Comparison of ENCODE assay signal across 2 cellular contexts in the genomic region with DNA sequence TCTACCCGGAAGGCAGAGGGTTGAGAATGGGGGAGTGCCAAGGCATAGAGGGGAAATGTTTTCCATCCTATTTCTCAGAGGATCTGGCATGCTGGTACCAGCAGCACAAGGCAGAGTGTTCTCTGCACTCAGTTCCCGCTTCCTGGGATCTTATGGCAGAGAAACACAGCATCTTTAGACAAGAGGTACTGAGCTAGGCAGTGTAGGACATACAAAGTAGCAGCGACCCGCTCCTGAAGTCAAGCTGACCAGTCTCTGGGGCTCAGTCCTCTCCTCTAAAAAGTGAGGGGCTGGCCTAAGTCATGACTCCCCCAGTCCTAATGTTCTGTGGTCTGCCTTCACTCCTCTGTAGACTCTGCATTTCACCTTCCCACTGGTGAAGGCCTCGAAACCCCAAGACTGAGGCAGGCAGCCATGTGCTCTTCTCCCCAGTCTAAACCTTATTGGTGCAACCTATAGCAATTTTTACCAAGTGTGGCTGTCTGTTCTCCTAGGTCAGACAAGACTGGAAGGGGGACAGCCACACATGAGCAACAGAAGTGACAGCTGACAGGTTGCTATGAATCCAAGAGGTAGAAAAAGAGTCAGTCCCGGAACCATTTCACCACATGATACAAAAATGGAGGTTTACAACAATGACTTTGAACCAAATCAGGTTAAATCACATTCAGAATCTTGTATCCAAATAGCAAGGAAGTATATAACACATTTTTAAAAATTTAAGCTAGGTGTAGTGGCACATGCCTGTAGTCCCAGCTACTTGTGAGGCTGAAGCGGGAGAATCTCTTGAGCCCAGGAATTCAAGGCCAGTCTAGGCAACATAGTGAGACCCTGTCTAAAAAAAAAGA.
TF ChIP-seq lines count a peak whose summit lies in the region.

No MANE protein-coding gene starts in this region.

TF ChIP-seq in IMR-90, 13 proteins besides CTCF, POLR2A, EP300 and RAD21:
- TF ChIP-seq RCOR1 (IDR thresholded peaks at IDR 0.05; ENCODE audit: insufficient replicate concordance, low read length) (no peak), MAFK (IDR thresholded peaks at IDR 0.05; ENCODE audit: low read depth, low read length) (no peak), BHLHE40 (IDR thresholded peaks at IDR 0.05; ENCODE audit: low read depth, low read length) (no peak), RFX5 (IDR thresholded peaks at IDR 0.05; ENCODE audit: low read depth, low read length) (no peak), NFE2L2 (IDR thresholded peaks at IDR 0.05; ENCODE audit: low read depth, low read length) (no peak), FOS (IDR thresholded peaks at IDR 0.05; ENCODE audit: low read depth, low read length) (no peak), CEBPB (IDR thresholded peaks at IDR 0.05; ENCODE audit: low read depth, low read length) (no peak), SMC3 (IDR thresholded peaks at IDR 0.05; ENCODE audit: low read depth, low read length) (no peak), MXI1 (IDR thresholded peaks at IDR 0.05; ENCODE audit: borderline replicate concordance, low read depth, low read length) (no peak), CHD1 (IDR thresholded peaks at IDR 0.05; ENCODE audit: low read depth, low read length) (no peak)
- TF ChIP-seq, protein P1, sequence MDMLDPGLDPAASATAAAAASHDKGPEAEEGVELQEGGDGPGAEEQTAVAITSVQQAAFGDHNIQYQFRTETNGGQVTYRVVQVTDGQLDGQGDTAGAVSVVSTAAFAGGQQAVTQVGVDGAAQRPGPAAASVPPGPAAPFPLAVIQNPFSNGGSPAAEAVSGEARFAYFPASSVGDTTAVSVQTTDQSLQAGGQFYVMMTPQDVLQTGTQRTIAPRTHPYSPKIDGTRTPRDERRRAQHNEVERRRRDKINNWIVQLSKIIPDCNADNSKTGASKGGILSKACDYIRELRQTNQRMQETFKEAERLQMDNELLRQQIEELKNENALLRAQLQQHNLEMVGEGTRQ (IDR thresholded peaks at IDR 0.05; ENCODE audit: low read depth, low read length): no peak
- TF ChIP-seq, protein P2, sequence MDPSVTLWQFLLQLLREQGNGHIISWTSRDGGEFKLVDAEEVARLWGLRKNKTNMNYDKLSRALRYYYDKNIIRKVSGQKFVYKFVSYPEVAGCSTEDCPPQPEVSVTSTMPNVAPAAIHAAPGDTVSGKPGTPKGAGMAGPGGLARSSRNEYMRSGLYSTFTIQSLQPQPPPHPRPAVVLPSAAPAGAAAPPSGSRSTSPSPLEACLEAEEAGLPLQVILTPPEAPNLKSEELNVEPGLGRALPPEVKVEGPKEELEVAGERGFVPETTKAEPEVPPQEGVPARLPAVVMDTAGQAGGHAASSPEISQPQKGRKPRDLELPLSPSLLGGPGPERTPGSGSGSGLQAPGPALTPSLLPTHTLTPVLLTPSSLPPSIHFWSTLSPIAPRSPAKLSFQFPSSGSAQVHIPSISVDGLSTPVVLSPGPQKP (IDR thresholded peaks at IDR 0.05; ENCODE audit: borderline replicate concordance, low read depth, low read length): no peak

TF ChIP-seq in K562, 482 proteins besides CTCF, POLR2A, EP300 and RAD21 (continues in another document):
- TF ChIP-seq MEIS2 (IDR thresholded peaks at IDR 0.05; ENCODE audit: partially characterized antibody) (no peak), MYC (IDR thresholded peaks at IDR 0.05; ENCODE audit: low read depth, low read length) (peak; percentile 83), MYC (CRISPR knock-in tag; IDR thresholded peaks at IDR 0.05; ENCODE audit: borderline replicate concordance, low read depth) (peak; percentile 76; the same call in 1 of the 2 replicates), YY1 (IDR thresholded peaks at IDR 0.05; ENCODE audit: borderline replicate concordance in 1 of 3, control insufficient read depth in 1 of 3, extremely low read depth in 1 of 3, insufficient read depth in 3 of 3, insufficient read length in 1 of 3, insufficient replicate concordance in 2 of 3, low read depth in 1 of 3, low read length in 2 of 3) (peak in 1 of 3 experiments; percentile 13), TCF7L2 (IDR thresholded peaks at IDR 0.05; ENCODE audit: low read depth, low read length) (no peak), FOXJ3 (CRISPR knock-in tag; IDR thresholded peaks at IDR 0.05) (no peak), TFAM (CRISPR knock-in tag; conservative IDR thresholded peaks at IDR 0.05) (no peak), ZFP36 (IDR thresholded peaks at IDR 0.05; ENCODE audit: low read depth, low read length, partially characterized antibody) (no peak), POLR2G (IDR thresholded peaks at IDR 0.05; ENCODE audit: low read depth, low read length) (no peak), BMI1 (IDR thresholded peaks at IDR 0.05; ENCODE audit: low read length) (no peak), MIER1 (IDR thresholded peaks at IDR 0.05; ENCODE audit: low read depth) (no peak), DMBX1 (CRISPR knock-in tag; IDR thresholded peaks at IDR 0.05; ENCODE audit: borderline replicate concordance) (peak; percentile 25; the same call in 1 of the 2 replicates), RBM39 (optimal IDR thresholded peaks at IDR 0.05; ENCODE audit: low read depth, low read length) (peak; percentile 48), ZNF668 (CRISPR knock-in tag; IDR thresholded peaks at IDR 0.05) (no peak), NFRKB (IDR thresholded peaks at IDR 0.05; ENCODE audit: low read depth) (0 out of 2 replicates have a peak, but pooled peaks have one; percentile 12), ZNF311 (CRISPR knock-in tag; IDR thresholded peaks at IDR 0.05) (peak; percentile 24; the same call in 1 of the 2 replicates), ZNF175 (CRISPR knock-in tag; IDR thresholded peaks at IDR 0.05; ENCODE audit: low read depth) (peak; percentile 56; the same call in 1 of the 2 replicates), ZNF41 (CRISPR knock-in tag; conservative IDR thresholded peaks at IDR 0.05) (no peak), ZSCAN29 (IDR thresholded peaks at IDR 0.05) (no peak), ZFP30 (CRISPR knock-in tag; IDR thresholded peaks at IDR 0.05; ENCODE audit: borderline replicate concordance) (no peak), EP400 (IDR thresholded peaks at IDR 0.05) (peak; percentile 60), WHSC1 (IDR thresholded peaks at IDR 0.05; ENCODE audit: low read length) (no peak)
- TF ChIP-seq, protein P3, sequence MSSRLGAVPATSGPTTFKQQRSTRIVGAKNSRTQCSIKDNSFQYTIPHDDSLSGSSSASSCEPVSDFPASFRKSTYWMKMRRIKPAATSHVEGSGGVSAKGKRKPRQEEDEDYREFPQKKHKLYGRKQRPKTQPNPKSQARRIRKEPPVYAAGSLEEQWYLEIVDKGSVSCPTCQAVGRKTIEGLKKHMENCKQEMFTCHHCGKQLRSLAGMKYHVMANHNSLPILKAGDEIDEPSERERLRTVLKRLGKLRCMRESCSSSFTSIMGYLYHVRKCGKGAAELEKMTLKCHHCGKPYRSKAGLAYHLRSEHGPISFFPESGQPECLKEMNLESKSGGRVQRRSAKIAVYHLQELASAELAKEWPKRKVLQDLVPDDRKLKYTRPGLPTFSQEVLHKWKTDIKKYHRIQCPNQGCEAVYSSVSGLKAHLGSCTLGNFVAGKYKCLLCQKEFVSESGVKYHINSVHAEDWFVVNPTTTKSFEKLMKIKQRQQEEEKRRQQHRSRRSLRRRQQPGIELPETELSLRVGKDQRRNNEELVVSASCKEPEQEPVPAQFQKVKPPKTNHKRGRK (tag; IDR thresholded peaks at IDR 0.05): no peak
- TF ChIP-seq, protein P4, sequence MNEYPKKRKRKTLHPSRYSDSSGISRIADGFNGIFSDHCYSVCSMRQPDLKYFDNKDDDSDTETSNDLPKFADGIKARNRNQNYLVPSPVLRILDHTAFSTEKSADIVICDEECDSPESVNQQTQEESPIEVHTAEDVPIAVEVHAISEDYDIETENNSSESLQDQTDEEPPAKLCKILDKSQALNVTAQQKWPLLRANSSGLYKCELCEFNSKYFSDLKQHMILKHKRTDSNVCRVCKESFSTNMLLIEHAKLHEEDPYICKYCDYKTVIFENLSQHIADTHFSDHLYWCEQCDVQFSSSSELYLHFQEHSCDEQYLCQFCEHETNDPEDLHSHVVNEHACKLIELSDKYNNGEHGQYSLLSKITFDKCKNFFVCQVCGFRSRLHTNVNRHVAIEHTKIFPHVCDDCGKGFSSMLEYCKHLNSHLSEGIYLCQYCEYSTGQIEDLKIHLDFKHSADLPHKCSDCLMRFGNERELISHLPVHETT (CRISPR knock-in tag; conservative IDR thresholded peaks at IDR 0.05 in 1 of 2, IDR thresholded peaks at IDR 0.05 in 1 of 2): 0 out of 4 replicates have a peak, but pooled peaks of 1 of the 2 experiments have one; percentile 22
- TF ChIP-seq, protein P5, sequence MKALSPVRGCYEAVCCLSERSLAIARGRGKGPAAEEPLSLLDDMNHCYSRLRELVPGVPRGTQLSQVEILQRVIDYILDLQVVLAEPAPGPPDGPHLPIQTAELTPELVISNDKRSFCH (CRISPR knock-in tag; IDR thresholded peaks at IDR 0.05): no peak
- TF ChIP-seq, protein P5 (tag; IDR thresholded peaks at IDR 0.05): 0 out of 2 replicates have a peak, but pooled peaks have one; percentile 22
- TF ChIP-seq, protein P6, sequence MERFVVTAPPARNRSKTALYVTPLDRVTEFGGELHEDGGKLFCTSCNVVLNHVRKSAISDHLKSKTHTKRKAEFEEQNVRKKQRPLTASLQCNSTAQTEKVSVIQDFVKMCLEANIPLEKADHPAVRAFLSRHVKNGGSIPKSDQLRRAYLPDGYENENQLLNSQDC (CRISPR knock-in tag; IDR thresholded peaks at IDR 0.05): no peak
- TF ChIP-seq, protein P7, sequence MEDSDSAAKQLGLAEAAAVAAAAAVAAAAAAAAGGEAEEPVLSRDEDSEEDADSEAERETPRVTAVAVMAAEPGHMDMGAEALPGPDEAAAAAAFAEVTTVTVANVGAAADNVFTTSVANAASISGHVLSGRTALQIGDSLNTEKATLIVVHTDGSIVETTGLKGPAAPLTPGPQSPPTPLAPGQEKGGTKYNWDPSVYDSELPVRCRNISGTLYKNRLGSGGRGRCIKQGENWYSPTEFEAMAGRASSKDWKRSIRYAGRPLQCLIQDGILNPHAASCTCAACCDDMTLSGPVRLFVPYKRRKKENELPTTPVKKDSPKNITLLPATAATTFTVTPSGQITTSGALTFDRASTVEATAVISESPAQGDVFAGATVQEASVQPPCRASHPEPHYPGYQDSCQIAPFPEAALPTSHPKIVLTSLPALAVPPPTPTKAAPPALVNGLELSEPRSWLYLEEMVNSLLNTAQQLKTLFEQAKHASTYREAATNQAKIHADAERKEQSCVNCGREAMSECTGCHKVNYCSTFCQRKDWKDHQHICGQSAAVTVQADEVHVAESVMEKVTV (CRISPR knock-in tag; IDR thresholded peaks at IDR 0.05): no peak
- TF ChIP-seq, protein P8, sequence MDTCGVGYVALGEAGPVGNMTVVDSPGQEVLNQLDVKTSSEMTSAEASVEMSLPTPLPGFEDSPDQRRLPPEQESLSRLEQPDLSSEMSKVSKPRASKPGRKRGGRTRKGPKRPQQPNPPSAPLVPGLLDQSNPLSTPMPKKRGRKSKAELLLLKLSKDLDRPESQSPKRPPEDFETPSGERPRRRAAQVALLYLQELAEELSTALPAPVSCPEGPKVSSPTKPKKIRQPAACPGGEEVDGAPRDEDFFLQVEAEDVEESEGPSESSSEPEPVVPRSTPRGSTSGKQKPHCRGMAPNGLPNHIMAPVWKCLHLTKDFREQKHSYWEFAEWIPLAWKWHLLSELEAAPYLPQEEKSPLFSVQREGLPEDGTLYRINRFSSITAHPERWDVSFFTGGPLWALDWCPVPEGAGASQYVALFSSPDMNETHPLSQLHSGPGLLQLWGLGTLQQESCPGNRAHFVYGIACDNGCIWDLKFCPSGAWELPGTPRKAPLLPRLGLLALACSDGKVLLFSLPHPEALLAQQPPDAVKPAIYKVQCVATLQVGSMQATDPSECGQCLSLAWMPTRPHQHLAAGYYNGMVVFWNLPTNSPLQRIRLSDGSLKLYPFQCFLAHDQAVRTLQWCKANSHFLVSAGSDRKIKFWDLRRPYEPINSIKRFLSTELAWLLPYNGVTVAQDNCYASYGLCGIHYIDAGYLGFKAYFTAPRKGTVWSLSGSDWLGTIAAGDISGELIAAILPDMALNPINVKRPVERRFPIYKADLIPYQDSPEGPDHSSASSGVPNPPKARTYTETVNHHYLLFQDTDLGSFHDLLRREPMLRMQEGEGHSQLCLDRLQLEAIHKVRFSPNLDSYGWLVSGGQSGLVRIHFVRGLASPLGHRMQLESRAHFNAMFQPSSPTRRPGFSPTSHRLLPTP (IDR thresholded peaks at IDR 0.05; ENCODE audit: borderline replicate concordance, extremely low read depth, insufficient read length): no peak
- TF ChIP-seq, protein P9, sequence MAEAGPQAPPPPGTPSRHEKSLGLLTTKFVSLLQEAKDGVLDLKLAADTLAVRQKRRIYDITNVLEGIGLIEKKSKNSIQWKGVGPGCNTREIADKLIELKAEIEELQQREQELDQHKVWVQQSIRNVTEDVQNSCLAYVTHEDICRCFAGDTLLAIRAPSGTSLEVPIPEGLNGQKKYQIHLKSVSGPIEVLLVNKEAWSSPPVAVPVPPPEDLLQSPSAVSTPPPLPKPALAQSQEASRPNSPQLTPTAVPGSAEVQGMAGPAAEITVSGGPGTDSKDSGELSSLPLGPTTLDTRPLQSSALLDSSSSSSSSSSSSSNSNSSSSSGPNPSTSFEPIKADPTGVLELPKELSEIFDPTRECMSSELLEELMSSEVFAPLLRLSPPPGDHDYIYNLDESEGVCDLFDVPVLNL (CRISPR knock-in tag; IDR thresholded peaks at IDR 0.05; ENCODE audit: low read depth): 0 out of 2 replicates have a peak, but pooled peaks have one; percentile 55
- TF ChIP-seq, protein P10, sequence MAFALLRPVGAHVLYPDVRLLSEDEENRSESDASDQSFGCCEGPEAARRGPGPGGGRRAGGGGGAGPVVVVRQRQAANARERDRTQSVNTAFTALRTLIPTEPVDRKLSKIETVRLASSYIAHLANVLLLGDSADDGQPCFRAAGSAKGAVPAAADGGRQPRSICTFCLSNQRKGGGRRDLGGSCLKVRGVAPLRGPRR (CRISPR knock-in tag; IDR thresholded peaks at IDR 0.05): 0 out of 2 replicates have a peak, but pooled peaks have one; percentile 26
- TF ChIP-seq, protein P11, sequence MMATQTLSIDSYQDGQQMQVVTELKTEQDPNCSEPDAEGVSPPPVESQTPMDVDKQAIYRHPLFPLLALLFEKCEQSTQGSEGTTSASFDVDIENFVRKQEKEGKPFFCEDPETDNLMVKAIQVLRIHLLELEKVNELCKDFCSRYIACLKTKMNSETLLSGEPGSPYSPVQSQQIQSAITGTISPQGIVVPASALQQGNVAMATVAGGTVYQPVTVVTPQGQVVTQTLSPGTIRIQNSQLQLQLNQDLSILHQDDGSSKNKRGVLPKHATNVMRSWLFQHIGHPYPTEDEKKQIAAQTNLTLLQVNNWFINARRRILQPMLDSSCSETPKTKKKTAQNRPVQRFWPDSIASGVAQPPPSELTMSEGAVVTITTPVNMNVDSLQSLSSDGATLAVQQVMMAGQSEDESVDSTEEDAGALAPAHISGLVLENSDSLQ (IDR thresholded peaks at IDR 0.05): peak; percentile 63
- TF ChIP-seq, protein P12, sequence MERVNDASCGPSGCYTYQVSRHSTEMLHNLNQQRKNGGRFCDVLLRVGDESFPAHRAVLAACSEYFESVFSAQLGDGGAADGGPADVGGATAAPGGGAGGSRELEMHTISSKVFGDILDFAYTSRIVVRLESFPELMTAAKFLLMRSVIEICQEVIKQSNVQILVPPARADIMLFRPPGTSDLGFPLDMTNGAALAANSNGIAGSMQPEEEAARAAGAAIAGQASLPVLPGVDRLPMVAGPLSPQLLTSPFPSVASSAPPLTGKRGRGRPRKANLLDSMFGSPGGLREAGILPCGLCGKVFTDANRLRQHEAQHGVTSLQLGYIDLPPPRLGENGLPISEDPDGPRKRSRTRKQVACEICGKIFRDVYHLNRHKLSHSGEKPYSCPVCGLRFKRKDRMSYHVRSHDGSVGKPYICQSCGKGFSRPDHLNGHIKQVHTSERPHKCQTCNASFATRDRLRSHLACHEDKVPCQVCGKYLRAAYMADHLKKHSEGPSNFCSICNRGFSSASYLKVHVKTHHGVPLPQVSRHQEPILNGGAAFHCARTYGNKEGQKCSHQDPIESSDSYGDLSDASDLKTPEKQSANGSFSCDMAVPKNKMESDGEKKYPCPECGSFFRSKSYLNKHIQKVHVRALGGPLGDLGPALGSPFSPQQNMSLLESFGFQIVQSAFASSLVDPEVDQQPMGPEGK (CRISPR knock-in tag; IDR thresholded peaks at IDR 0.05; ENCODE audit: borderline replicate concordance): no peak
